Comparison of ENCODE assay signal across 8 cellular contexts in genomic region chr10:119652361-119652760, GRCh38. TPM values are rescaled to one million over a fixed set of nuclear protein-coding genes. Genes with fewer than 3 reads are reported as not detected.
DNase-seq lines count a peak whose midpoint lies in the region; ATAC-seq, FAIRE-seq and TF ChIP-seq lines count a peak whose summit lies in the region.

No MANE protein-coding gene starts in this region.

- peak; percentile 78 for FAIRE-seq in RCC 7860 (lab: Jason Lieb, UNC)

- peak overlapping the region; percentile 91 for H3K4me3 Mint-ChIP-seq in CD4-positive, alpha-beta T cell

- CTCF ChIA-PET in CD4-positive, alpha-beta T cell (lab: Charles Lee), result interaction anchor here (0.8 to 2.5 kb wide), 6 partner anchors 9 to 109 kb away, joined by 3 to 9 read pairs (median 4); partner anchors contain the start of gene RGS10

- H3K9me3 Mint-ChIP-seq in CD4-positive, alpha-beta T cell, result no peaks in the 10 kb centered on the region

- ATAC-seq in CD4-positive, alpha-beta T cell (ENCODE audit: poor library complexity), result peak; percentile 62
- peak; percentile 42 for ATAC-seq in left lung
- no peak for ATAC-seq in HG02938 (IDR thresholded peaks at IDR 0.05; ENCODE audit: unreplicated experiment)

- TF ChIP-seq POLR2A in testis (IDR thresholded peaks at IDR 0.05), result no peak

- TF ChIP-seq CTCF in CD4-positive, alpha-beta T cell (IDR thresholded peaks at IDR 0.05), result no peak
- TF ChIP-seq CTCF in HFF-Myc (IDR thresholded peaks at IDR 0.05; ENCODE audit: low read depth, low read length, missing control alignments) (no peak), choroid plexus epithelial cell (conservative IDR thresholded peaks at IDR 0.05; ENCODE audit: low read depth, low read length) (peak; percentile 35), left lung (IDR thresholded peaks at IDR 0.05) (peak in 1 of 2 donors; percentile 19), testis (IDR thresholded peaks at IDR 0.05) (peak in 1 of 3 experiments; percentile 9)

- H3K27me3 Mint-ChIP-seq in CD4-positive, alpha-beta T cell, result no peaks in the 10 kb centered on the region

- H3K4me1 ChIP-seq in left lung (peaks cover 33 to 53% of the 10 kb centered on the region in 2 donors), testis (peaks cover 21% of the 10 kb centered on the region)

- H3K27ac ChIP-seq in CD4-positive, alpha-beta T cell (ENCODE audit: low read depth, low read length), result peak overlapping the region; percentile 88
- peak overlapping the region; percentile 92 to 99 for H3K27ac ChIP-seq in left lung
- peak overlapping the region; percentile 97 to 99 for H3K27ac ChIP-seq in testis

- peak overlapping the region; percentile 92 for H3K27ac Mint-ChIP-seq in CD4-positive, alpha-beta T cell

- POLR2A ChIA-PET in CD4-positive, alpha-beta T cell (lab: Charles Lee), result interaction anchor here (0.9 to 4.0 kb wide), 11 partner anchors 9 to 445 kb away, joined by 3 to 42 read pairs (median 12); partner anchors contain the start of genes GRK5, INPP5F, MCMBP and RGS10

- 0 to 1% methylated on average over 3 of the region's 3 CpGs for WGBS in testis, 2 donors

- peaks cover 64% of the 10 kb centered on the region for H3K4me1 Mint-ChIP-seq in CD4-positive, alpha-beta T cell (ENCODE audit: low read depth)

- DNase-seq in CD4-positive, alpha-beta T cell, result no peak
- peak; percentile 51 for DNase-seq in HFF-Myc (ENCODE audit: extremely low read depth, low read depth)
- peak; percentile 50 for DNase-seq in RCC 7860 (ENCODE audit: low spot score)
- peak; percentile 80 for DNase-seq in choroid plexus epithelial cell (ENCODE audit: low read depth)
- DNase-seq in left lung, result no peak
- peak; percentile 54 for DNase-seq in testis
- DNase-seq in T-helper 9 cell, result no peak

- no peaks in the 10 kb centered on the region for H3K9me3 ChIP-seq in CD4-positive, alpha-beta T cell (ENCODE audit: control insufficient read depth, low read length)
- H3K9me3 ChIP-seq in left lung (no peaks in the 10 kb centered on the region), testis (no peaks in the 10 kb centered on the region)

- intact Hi-C loops in CD4-positive, alpha-beta T cell (cut with DNase I, micrococcal nuclease), result loop anchor here in 1 of 2 experiments (1.0 to 10.0 kb wide), 5 partner anchors 12 to 148 kb away; partner anchors contain the start of genes RGS10 and TIAL1
- intact Hi-C loops in left lung (cut with DNase I) (no loop called here), testis (cut with DNase I; ENCODE audit: low total_unique reads) (no loop called here)

- H3K36me3 ChIP-seq in left lung, result peaks cover 0 to 7% of the 10 kb centered on the region in 2 donors
- no peaks in the 10 kb centered on the region for H3K36me3 ChIP-seq in testis (ENCODE audit: low read depth, missing control alignments)

- peaks cover 34% of the 10 kb centered on the region for H3K36me3 Mint-ChIP-seq in CD4-positive, alpha-beta T cell (ENCODE audit: low read depth)

- H3K4me3 ChIP-seq in HFF-Myc (replicated peaks; ENCODE audit: low read depth, low read length), result peak overlapping the region; percentile 73
- peak overlapping the region; percentile 96 for H3K4me3 ChIP-seq in choroid plexus epithelial cell (ENCODE audit: low read depth, low read length)
- peak overlapping the region; percentile 83 to 84 for H3K4me3 ChIP-seq in left lung
- H3K4me3 ChIP-seq in testis, result peak overlapping the region; percentile 77 to 93

- no peaks in the 10 kb centered on the region for H3K27me3 ChIP-seq in CD4-positive, alpha-beta T cell (ENCODE audit: control insufficient read depth, insufficient read depth, low read length)
- H3K27me3 ChIP-seq in left lung (peaks cover 0 to 19% of the 10 kb centered on the region in 2 donors), testis (no peaks in the 10 kb centered on the region)

RNA-seq across cellular contexts. Expression of gene BAG3, which starts 1.2 kb away (rescaled TPM):
- 10 to 100 TPM; 65.1 to 65.8 TPM for total RNA-seq in CD4-positive, alpha-beta T cell
- total RNA-seq in left lung, result 10 to 100 TPM; 43.1 to 49.9 TPM
- 10 to 100 TPM; 36.7 to 44.8 TPM for total RNA-seq in testis
- 50.3 TPM for polyA plus RNA-seq in testis (ENCODE audit: insufficient read depth, low read depth, low replicate concordance)

RNA-seq across cellular contexts. Expression of gene TIAL1, which starts 55.6 kb away (rescaled TPM):
- 100 to 1,000 TPM; 159 to 174 TPM for total RNA-seq in CD4-positive, alpha-beta T cell
- 100 to 1,000 TPM; 101 to 108 TPM for total RNA-seq in left lung
- total RNA-seq in testis, result 10 to 100 TPM; 71.0 to 82.3 TPM
- polyA plus RNA-seq in testis (ENCODE audit: insufficient read depth, low read depth, low replicate concordance), result 104 TPM

Comparison
In these comparisons a context has a peak if more than half of its experiments do, and no peak if none do; other contexts are left out.
1. DNase-seq: peak in HFF-Myc (single experiment), RCC 7860 (single experiment), choroid plexus epithelial cell (single experiment) and testis (single experiment); none in CD4-positive, alpha-beta T cell (0 of 10), left lung (0 of 2) and T-helper 9 cell (single experiment).
2. Peak in every context shown above with its lines, with median percentiles within 50 percentile points of each other: H3K27ac ChIP-seq and H3K4me3 ChIP-seq.